In genomic region chr3:124079912-124080276, GRCh38 we compare ENCODE assay signal across 22 cellular contexts.
"Had no signal": no experiment of that assay in that cellular context is flagged by ENCODE, and none has a peak within 500 bp of the region (broad histone marks: within the 10 kb centered on the region; RNA-seq: fewer than 3 reads in every experiment).

No MANE protein-coding gene starts in this region.

- H3K4me3 ChIP-seq: lung, neural progenitor cell, right atrium auricular region, right lobe of liver, stomach, testis, thyroid gland, transverse colon, upper lobe of left lung, vagina had no signal

- H3K4me3 Mint-ChIP-seq: mesothelial cell of epicardium; naive B cell; natural killer cell; nephron progenitor cell; neural progenitor cell; stimulated activated naive B cell treated with anti-CD40 and anti-IgM and Interleukin-4, amounts not matched to agents 10 μg/mL and 1 μg/mL and 100 μg/mL, for 72 hours had no signal

- H3K4me1 Mint-ChIP-seq: natural killer cell had no signal

- H3K36me3 Mint-ChIP-seq: mesothelial cell of epicardium; naive B cell; natural killer cell; neural progenitor cell; stimulated activated naive B cell treated with anti-CD40 and anti-IgM and Interleukin-4, amounts not matched to agents 10 μg/mL and 1 μg/mL and 100 μg/mL, for 72 hours had no signal

- H3K36me3 ChIP-seq: neural progenitor cell, neutrophil, right atrium auricular region, right lobe of liver, stomach, thyroid gland, transverse colon, upper lobe of left lung, vagina had no signal

- H3K9ac ChIP-seq: neural progenitor cell, parathyroid adenoma had no signal

- H3K4me1 ChIP-seq: right lobe of liver, transverse colon had no signal

- H3K27ac ChIP-seq: neural progenitor cell, neutrophil, parathyroid adenoma, right atrium auricular region, right lobe of liver, stomach, testis, thyroid gland, transverse colon, upper lobe of left lung, vagina had no signal

- DNase-seq: islet precursor cell; naive B cell; natural killer cell; occipital lobe; right lobe of liver; stimulated activated CD4-positive, alpha-beta T cell treated with anti-CD3 and anti-CD28 coated beads, Interleukin-12 subunit alpha, Interleukin-12 subunit beta, amount 100 ng/mL, for 4 hours; stimulated activated CD4-positive, alpha-beta T cell treated with anti-CD3 and anti-CD28 coated beads, Interleukin-4, amount 100 ng/mL, for 1 hour; stimulated activated naive B cell treated with anti-CD40 and anti-IgM and Interleukin-4, amounts not matched to agents 10 μg/mL and 1 μg/mL and 100 μg/mL, for 72 hours; stomach; transverse colon; upper lobe of left lung had no signal

- H3K27ac Mint-ChIP-seq: mesothelial cell of epicardium; naive B cell; natural killer cell; nephron progenitor cell; neural progenitor cell; stimulated activated naive B cell treated with anti-CD40 and anti-IgM and Interleukin-4, amounts not matched to agents 10 μg/mL and 1 μg/mL and 100 μg/mL, for 72 hours had no signal

- H3K9me3 Mint-ChIP-seq: mesothelial cell of epicardium; naive B cell; natural killer cell; nephron progenitor cell; neural progenitor cell; stimulated activated naive B cell treated with anti-CD40 and anti-IgM and Interleukin-4, amounts not matched to agents 10 μg/mL and 1 μg/mL and 100 μg/mL, for 72 hours had no signal

- H3K4me2 ChIP-seq: neural progenitor cell had no signal

- H2AFZ ChIP-seq: neural progenitor cell, parathyroid adenoma had no signal

- H3K27me3 ChIP-seq: neural progenitor cell, right atrium auricular region, right lobe of liver, stomach, testis, thyroid gland, transverse colon, upper lobe of left lung, vagina had no signal

- H3K9me3 ChIP-seq: neutrophil, right atrium auricular region, right lobe of liver, stomach, testis, thyroid gland, transverse colon, upper lobe of left lung, vagina had no signal

- ATAC-seq: natural killer cell; stimulated activated naive B cell treated with anti-CD40 and anti-IgM and Interleukin-4, amounts not matched to agents 10 μg/mL and 1 μg/mL and 100 μg/mL, for 72 hours; stimulated activated naive CD8-positive, alpha-beta T cell treated with anti-CD3 and anti-CD28 coated beads, Interleukin-15, Interleukin-2, amounts not matched to agents 100 U/mL and 50 U/mL, for 24 hours had no signal
